ENCODE assay signal across 12 cellular contexts in genomic region chr7:24835643-24836042, GRCh38.
DNase-seq lines count a peak whose midpoint lies in the region; ATAC-seq and TF ChIP-seq lines count a peak whose summit lies in the region.
"Had no signal": no experiment of that assay in that cellular context is flagged by ENCODE, and none has a peak within 500 bp of the region (broad histone marks: within the 10 kb centered on the region; RNA-seq: fewer than 3 reads in every experiment).

No MANE protein-coding gene starts in this region.

- no peak for DNase-seq in activated naive CD4-positive, alpha-beta T cell treated with anti-CD3 and anti-CD28 coated beads, Interleukin-2, amount 10 ng/mL, durations not matched to agents 7 days and 5 days
- DNase-seq in activated naive CD4-positive, alpha-beta T cell treated with anti-CD3 and anti-CD28 coated beads, Interleukin-2, amount 50 U/mL, for 72 hours (ENCODE audit: low spot score in 2 of 2), result no peak
- DNase-seq in spleen (no peak), HFFc6 (no peak), sciatic nerve (ENCODE audit: low spot score) (no peak)
- DNase-seq in activated T-cell treated with anti-CD3 and anti-CD28 coated beads, Interleukin-2, amount 50 U/mL, for 48 hours, result no peak
- DNase-seq: mesendoderm; ovary; stimulated activated CD8-positive, alpha-beta memory T cell treated with anti-CD3 and anti-CD28 coated beads, Interleukin-4, amount 100 ng/mL, for 48 hours; T-helper 1 cell had no signal

- no peaks in the 10 kb centered on the region for H3K9me3 Mint-ChIP-seq in activated naive CD4-positive, alpha-beta T cell treated with anti-CD3 and anti-CD28 coated beads, Interleukin-2, amount 10 ng/mL, durations not matched to agents 7 days and 5 days
- no peaks in the 10 kb centered on the region for H3K9me3 Mint-ChIP-seq in activated naive CD4-positive, alpha-beta T cell treated with anti-CD3 and anti-CD28 coated beads, Interleukin-2, amount 50 U/mL, for 72 hours
- no peaks in the 10 kb centered on the region for H3K9me3 Mint-ChIP-seq in HFFc6

- H3K36me3 ChIP-seq in spleen, result peaks cover 0 to 17% (median 0%) of the 10 kb centered on the region in 6 donors
- H3K36me3 ChIP-seq: ovary had no signal

- ATAC-seq in activated naive CD4-positive, alpha-beta T cell treated with anti-CD3 and anti-CD28 coated beads, Interleukin-2, amount 50 U/mL, for 72 hours, result no peak
- ATAC-seq in GM21576 (IDR thresholded peaks at IDR 0.05; ENCODE audit: unreplicated experiment), result peak; percentile 12
- ATAC-seq in HG03571 (IDR thresholded peaks at IDR 0.05; ENCODE audit: unreplicated experiment), result peak; percentile 21
- ATAC-seq in sciatic nerve, result no peak

- CTCF ChIA-PET in activated naive CD4-positive, alpha-beta T cell treated with anti-CD3 and anti-CD28 coated beads, Interleukin-2, amount 10 ng/mL, durations not matched to agents 7 days and 5 days (lab: Charles Lee), result interaction anchor here (1.0 to 1.5 kb wide), 2 partner anchors 14 to 76 kb away, joined by 3 read pairs; no protein-coding TSS in a partner anchor

- no peaks in the 10 kb centered on the region for H3K27me3 Mint-ChIP-seq in activated naive CD4-positive, alpha-beta T cell treated with anti-CD3 and anti-CD28 coated beads, Interleukin-2, amount 10 ng/mL, durations not matched to agents 7 days and 5 days
- peaks cover 2% of the 10 kb centered on the region for H3K27me3 Mint-ChIP-seq in HFFc6 (ENCODE audit: insufficient read depth)

- no peaks in the 10 kb centered on the region for H3K27me3 ChIP-seq in spleen (replicated peaks in 1 of 7)
- H3K27me3 ChIP-seq: ovary had no signal

- 47 to 60% (median 49%) methylated on average over 3 of the region's 3 CpGs for WGBS in spleen, 5 donors

- intact Hi-C loops in spleen (cut with DNase I; ENCODE audit: low total_unique reads) (no loop called here), sciatic nerve (cut with DNase I) (no loop called here)

- TF ChIP-seq POLR2A in spleen (IDR thresholded peaks at IDR 0.05), result no peak

- H3K4me3 Mint-ChIP-seq in activated naive CD4-positive, alpha-beta T cell treated with anti-CD3 and anti-CD28 coated beads, Interleukin-2, amount 10 ng/mL, durations not matched to agents 7 days and 5 days, result no peak overlapping the region
- H3K4me3 Mint-ChIP-seq in HFFc6, result no peak overlapping the region

- no peak overlapping the region for H3K4me3 ChIP-seq in spleen
- H3K4me3 ChIP-seq: ovary had no signal

- H3K9me3 ChIP-seq in spleen, result no peaks in the 10 kb centered on the region
- H3K9me3 ChIP-seq: ovary had no signal

- no peak for TF ChIP-seq CTCF in spleen (IDR thresholded peaks at IDR 0.05 in 8 of 11, conservative IDR thresholded peaks at IDR 0.05 in 3 of 11)
- TF ChIP-seq CTCF in HFFc6 (IDR thresholded peaks at IDR 0.05), result no peak

- H3K4me1 ChIP-seq in spleen, result peaks cover 11 to 78% (median 59%) of the 10 kb centered on the region in 6 donors

- peak overlapping the region in 7 of 8 donors; percentile 54 to 87 (median 83) for H3K27ac ChIP-seq in spleen
- H3K27ac ChIP-seq: ovary had no signal

- H3K27ac Mint-ChIP-seq in activated naive CD4-positive, alpha-beta T cell treated with anti-CD3 and anti-CD28 coated beads, Interleukin-2, amount 10 ng/mL, durations not matched to agents 7 days and 5 days, result peak overlapping the region; percentile 63
- no peak overlapping the region for H3K27ac Mint-ChIP-seq in activated naive CD4-positive, alpha-beta T cell treated with anti-CD3 and anti-CD28 coated beads, Interleukin-2, amount 50 U/mL, for 72 hours
- H3K27ac Mint-ChIP-seq in HFFc6, result no peak overlapping the region

- peaks cover 59% of the 10 kb centered on the region for H3K36me3 Mint-ChIP-seq in activated naive CD4-positive, alpha-beta T cell treated with anti-CD3 and anti-CD28 coated beads, Interleukin-2, amount 10 ng/mL, durations not matched to agents 7 days and 5 days
- H3K36me3 Mint-ChIP-seq in activated naive CD4-positive, alpha-beta T cell treated with anti-CD3 and anti-CD28 coated beads, Interleukin-2, amount 50 U/mL, for 72 hours, result peaks cover 18 to 20% of the 10 kb centered on the region in 2 donors
- peaks cover 54% of the 10 kb centered on the region for H3K36me3 Mint-ChIP-seq in HFFc6 (ENCODE audit: low read depth)

- H3K4me1 Mint-ChIP-seq in activated naive CD4-positive, alpha-beta T cell treated with anti-CD3 and anti-CD28 coated beads, Interleukin-2, amount 10 ng/mL, durations not matched to agents 7 days and 5 days, result peaks cover 58% of the 10 kb centered on the region
- peaks cover 44% of the 10 kb centered on the region for H3K4me1 Mint-ChIP-seq in HFFc6 (ENCODE audit: low read depth)

Comparison
In these comparisons a context has a peak if more than half of its experiments do, and no peak if none do; other contexts are left out.
1. ATAC-seq: peak in GM21576 (single experiment) and HG03571 (single experiment); none in activated naive CD4-positive, alpha-beta T cell treated with anti-CD3 and anti-CD28 coated beads, Interleukin-2, amount 50 U/mL, for 72 hours (0 of 2) and sciatic nerve (single experiment).